9 cellular contexts compared by ENCODE assay signal in genomic region chr4:113825272-113825671, GRCh38.
DNase-seq lines count a peak whose midpoint lies in the region; ATAC-seq and TF ChIP-seq lines count a peak whose summit lies in the region.
"Had no signal": no experiment of that assay in that cellular context is flagged by ENCODE, and none has a peak within 500 bp of the region (broad histone marks: within the 10 kb centered on the region; RNA-seq: fewer than 3 reads in every experiment).

No MANE protein-coding gene starts in this region.

- no peaks in the 10 kb centered on the region for H3K9me3 ChIP-seq in DND-41 (ENCODE audit: insufficient read depth, low read length, severe bottlenecking)

- peak overlapping the region; percentile 30 for H3K27ac Mint-ChIP-seq in activated CD8-positive, alpha-beta T cell treated with anti-CD3 and anti-CD28 coated beads for 36 hours

- intact Hi-C loops in activated CD8-positive, alpha-beta T cell treated with anti-CD3 and anti-CD28 coated beads for 36 hours (cut with micrococcal nuclease), result no loop called here

- no peaks in the 10 kb centered on the region for H3K36me3 ChIP-seq in DND-41 (ENCODE audit: insufficient read depth, low read length)

- DNase-seq in DND-41 (peak; percentile 11), amniotic stem cell (lab: John Stamatoyannopoulos, UW) (no peak), AG08396 (ENCODE audit: low spot score) (no peak), NCI-H82 (lab: John Stamatoyannopoulos, UW) (no peak), superior temporal gyrus (ENCODE audit: extremely low spot score) (no peak)
- peak; percentile 63 for DNase-seq in activated CD8-positive, alpha-beta T cell treated with anti-CD3 and anti-CD28 coated beads for 36 hours
- DNase-seq: NK-92 treated with Interleukin-12 subunit alpha and Interleukin-12 subunit beta, amount 100 ng/mL, for 24 hours had no signal

- H3K27me3 ChIP-seq in DND-41 (ENCODE audit: insufficient read depth, low read length, poor library complexity), result peaks cover 7% of the 10 kb centered on the region

- ATAC-seq in DND-41 (ENCODE audit: insufficient read depth, low read depth) (peak; percentile 76), GM19463 (IDR thresholded peaks at IDR 0.05; ENCODE audit: unreplicated experiment) (peak; percentile 50), HG03280 (IDR thresholded peaks at IDR 0.05; ENCODE audit: unreplicated experiment) (peak; percentile 56)
- peak; percentile 66 for ATAC-seq in activated CD8-positive, alpha-beta T cell treated with anti-CD3 and anti-CD28 coated beads for 36 hours

- H3K27me3 Mint-ChIP-seq in activated CD8-positive, alpha-beta T cell treated with anti-CD3 and anti-CD28 coated beads for 36 hours, result peaks cover 2% of the 10 kb centered on the region

- H3K4me3 ChIP-seq in DND-41 (ENCODE audit: low read depth in 1 of 2, low read length in 2 of 2), result no peak overlapping the region

- POLR2A ChIA-PET in activated CD8-positive, alpha-beta T cell treated with anti-CD3 and anti-CD28 coated beads for 36 hours (lab: Charles Lee), result interaction anchor here (1.1 kb wide), 1 partner anchor 12 kb away, joined by 3 read pairs; no protein-coding TSS in a partner anchor

- H3K79me2 ChIP-seq in DND-41 (ENCODE audit: insufficient read depth, low read length), result no peaks in the 10 kb centered on the region

- no peak for TF ChIP-seq CTCF in DND-41 (IDR thresholded peaks at IDR 0.05; ENCODE audit: borderline replicate concordance, extremely low read depth, low read length, poor library complexity, severe bottlenecking)
- no peak for TF ChIP-seq CTCF in activated CD8-positive, alpha-beta T cell treated with anti-CD3 and anti-CD28 coated beads for 36 hours (IDR thresholded peaks at IDR 0.05)

- peaks cover 57% of the 10 kb centered on the region for H3K4me1 Mint-ChIP-seq in activated CD8-positive, alpha-beta T cell treated with anti-CD3 and anti-CD28 coated beads for 36 hours (ENCODE audit: low read depth)

- H3K36me3 Mint-ChIP-seq in activated CD8-positive, alpha-beta T cell treated with anti-CD3 and anti-CD28 coated beads for 36 hours (ENCODE audit: low read depth), result no peaks in the 10 kb centered on the region

- no peak overlapping the region for H3K4me2 ChIP-seq in DND-41 (ENCODE audit: insufficient read depth, low read length)

- no peaks in the 10 kb centered on the region for H4K20me1 ChIP-seq in DND-41 (ENCODE audit: insufficient read depth, low read length)

- no peak overlapping the region for H2AFZ ChIP-seq in DND-41 (ENCODE audit: low read depth, low read length)

- CTCF ChIA-PET in activated CD8-positive, alpha-beta T cell treated with anti-CD3 and anti-CD28 coated beads for 36 hours (lab: Charles Lee), result interaction anchor here (1.0 to 1.9 kb wide), 2 partner anchors 13 to 430 kb away, joined by 3 to 7 read pairs; no protein-coding TSS in a partner anchor

- H3K4me1 ChIP-seq in DND-41 (ENCODE audit: insufficient read depth, low read length), result no peaks in the 10 kb centered on the region

- H3K4me3 Mint-ChIP-seq in activated CD8-positive, alpha-beta T cell treated with anti-CD3 and anti-CD28 coated beads for 36 hours, result peak overlapping the region; percentile 0

- no peak overlapping the region for H3K27ac ChIP-seq in DND-41 (ENCODE audit: low read length)

- no peaks in the 10 kb centered on the region for H3K9me3 Mint-ChIP-seq in activated CD8-positive, alpha-beta T cell treated with anti-CD3 and anti-CD28 coated beads for 36 hours

- H3K9ac ChIP-seq in DND-41 (ENCODE audit: low read depth, low read length), result no peak overlapping the region

Comparison
In these comparisons a context has a peak if more than half of its experiments do, and no peak if none do; other contexts are left out.
1. DNase-seq: peak in DND-41 (single experiment) and activated CD8-positive, alpha-beta T cell treated with anti-CD3 and anti-CD28 coated beads for 36 hours (single experiment); none in amniotic stem cell (single experiment), AG08396 (single experiment), NCI-H82 (single experiment) and superior temporal gyrus (single experiment).
2. Peak in every context shown above with its lines, with median percentiles within 50 percentile points of each other: ATAC-seq.